Comparison of ENCODE assay signal across 9 cellular contexts in genomic region chr1:190373705-190374336, GRCh38.
DNase-seq lines count a peak whose midpoint lies in the region; ATAC-seq, FAIRE-seq and TF ChIP-seq lines count a peak whose summit lies in the region.
"Had no signal": no experiment of that assay in that cellular context is flagged by ENCODE, and none has a peak within 500 bp of the region (broad histone marks: within the 10 kb centered on the region; RNA-seq: fewer than 3 reads in every experiment).

No MANE protein-coding gene starts in this region.

- H3K9me3 Mint-ChIP-seq in astrocyte (ENCODE audit: unreplicated experiment): no peaks in the 10 kb centered on the region
- no peaks in the 10 kb centered on the region for H3K9me3 Mint-ChIP-seq in neural progenitor cell
- H3K9me3 Mint-ChIP-seq in immature natural killer cell: peaks cover 8 to 23% (median 13%) of the 10 kb centered on the region in 6 donors

- H3K79me2 ChIP-seq in astrocyte (ENCODE audit: insufficient read depth, low read length) (no peaks in the 10 kb centered on the region), neural progenitor cell (ENCODE audit: low read depth) (no peaks in the 10 kb centered on the region)

- no peak for FAIRE-seq in astrocyte (lab: Jason Lieb, UNC)

- H3K4me1 Mint-ChIP-seq in astrocyte (ENCODE audit: low read depth, unreplicated experiment) (no peaks in the 10 kb centered on the region), neural progenitor cell (no peaks in the 10 kb centered on the region), immature natural killer cell (no peaks in the 10 kb centered on the region)

- DNase-seq in HT1080 (ENCODE audit: low read depth) (peak; percentile 19), astrocyte (ENCODE audit: low read depth) (peak; percentile 6), neural progenitor cell (ENCODE audit: low spot score) (peak; percentile 57), immature natural killer cell (no peak), retina (no peak)
- DNase-seq in activated CD4-positive, alpha-beta T cell treated with anti-CD3 and anti-CD28 coated beads, Interleukin-2, amount 50 U/mL, for 48 hours: no peak

- no peak overlapping the region for H3K27ac ChIP-seq in 22Rv1
- H3K27ac ChIP-seq in astrocyte (ENCODE audit: low read depth, low read length): no peak overlapping the region
- no peak overlapping the region for H3K27ac ChIP-seq in neural progenitor cell
- H3K27ac ChIP-seq: BLaER1 treated with 17β-estradiol and CSF1 and Interleukin-3, amounts not matched to agents 10 nM and 100 nM had no signal

- no peak overlapping the region for H3K4me3 ChIP-seq in astrocyte (ENCODE audit: insufficient read depth, low read depth, low read length)
- no peak overlapping the region for H3K4me3 ChIP-seq in neural progenitor cell
- H3K4me3 ChIP-seq: BLaER1 treated with 17β-estradiol and CSF1 and Interleukin-3, amounts not matched to agents 10 nM and 100 nM had no signal

- H3K36me3 ChIP-seq in astrocyte (ENCODE audit: insufficient read depth, low read length) (no peaks in the 10 kb centered on the region), neural progenitor cell (no peaks in the 10 kb centered on the region)
- H3K36me3 ChIP-seq: BLaER1 treated with 17β-estradiol and CSF1 and Interleukin-3, amounts not matched to agents 10 nM and 100 nM had no signal

- no peaks in the 10 kb centered on the region for H3F3A ChIP-seq in neural progenitor cell (ENCODE audit: low read depth)

- H3K4me2 ChIP-seq in astrocyte (ENCODE audit: low read length) (no peak overlapping the region), neural progenitor cell (no peak overlapping the region)
- H3K4me2 ChIP-seq: BLaER1 treated with 17β-estradiol and CSF1 and Interleukin-3, amounts not matched to agents 10 nM and 100 nM had no signal

- H3K4me1 ChIP-seq in astrocyte (ENCODE audit: insufficient read depth, low read length) (no peaks in the 10 kb centered on the region), neural progenitor cell (no peaks in the 10 kb centered on the region)

- H3K9ac ChIP-seq in astrocyte (ENCODE audit: low read length) (no peak overlapping the region), neural progenitor cell (no peak overlapping the region)
- H3K9ac ChIP-seq: BLaER1 treated with 17β-estradiol and CSF1 and Interleukin-3, amounts not matched to agents 10 nM and 100 nM had no signal

- TF ChIP-seq CTCF in 22Rv1 (IDR thresholded peaks at IDR 0.05) (peak; percentile 88), astrocyte (IDR thresholded peaks at IDR 0.05; ENCODE audit: insufficient read depth, low read depth, low read length) (peak; percentile 39), neural progenitor cell (IDR thresholded peaks at IDR 0.05) (peak; percentile 78)

- no peaks in the 10 kb centered on the region for H3K27me3 ChIP-seq in astrocyte (ENCODE audit: insufficient read depth, low read length)
- H3K27me3 ChIP-seq in neural progenitor cell: no peaks in the 10 kb centered on the region

- H3K36me3 Mint-ChIP-seq in astrocyte (ENCODE audit: low read depth, unreplicated experiment) (no peaks in the 10 kb centered on the region), neural progenitor cell (no peaks in the 10 kb centered on the region), immature natural killer cell (no peaks in the 10 kb centered on the region)

- H3K9me3 ChIP-seq in astrocyte (ENCODE audit: insufficient read depth, low read depth, low read length): no peaks in the 10 kb centered on the region
- H3K9me3 ChIP-seq in neural progenitor cell (ENCODE audit: low read depth): no peaks in the 10 kb centered on the region
- H3K9me3 ChIP-seq: BLaER1 treated with 17β-estradiol and CSF1 and Interleukin-3, amounts not matched to agents 10 nM and 100 nM had no signal

- ATAC-seq in GM21360 (IDR thresholded peaks at IDR 0.05; ENCODE audit: unreplicated experiment): peak; percentile 77

- no peak overlapping the region for H3K4me3 Mint-ChIP-seq in astrocyte (ENCODE audit: unreplicated experiment)
- no peak overlapping the region for H3K4me3 Mint-ChIP-seq in neural progenitor cell
- H3K4me3 Mint-ChIP-seq in immature natural killer cell: no peak overlapping the region

- H2AFZ ChIP-seq in astrocyte (ENCODE audit: low read depth, low read length) (no peak overlapping the region), neural progenitor cell (replicated peaks) (no peak overlapping the region)

- no peaks in the 10 kb centered on the region for H3K27me3 Mint-ChIP-seq in astrocyte (ENCODE audit: low read depth, unreplicated experiment)
- H3K27me3 Mint-ChIP-seq in neural progenitor cell (ENCODE audit: insufficient read depth, low read depth): no peaks in the 10 kb centered on the region
- H3K27me3 Mint-ChIP-seq in immature natural killer cell (ENCODE audit: low read depth in 3 of 3): no peaks in the 10 kb centered on the region

- H3K27ac Mint-ChIP-seq in astrocyte (ENCODE audit: unreplicated experiment) (no peak overlapping the region), neural progenitor cell (no peak overlapping the region), immature natural killer cell (no peak overlapping the region)

- H4K20me1 ChIP-seq in astrocyte (ENCODE audit: insufficient read depth, low read length) (no peaks in the 10 kb centered on the region), neural progenitor cell (ENCODE audit: low read depth) (no peaks in the 10 kb centered on the region)
- H4K20me1 ChIP-seq: BLaER1 treated with 17β-estradiol and CSF1 and Interleukin-3, amounts not matched to agents 10 nM and 100 nM had no signal

Comparison
In these comparisons a context has a peak if more than half of its experiments do, and no peak if none do; other contexts are left out.
1. DNase-seq: peak in HT1080 (single experiment), astrocyte (single experiment) and neural progenitor cell (single experiment); none in immature natural killer cell (0 of 3), retina (single experiment) and activated CD4-positive, alpha-beta T cell treated with anti-CD3 and anti-CD28 coated beads, Interleukin-2, amount 50 U/mL, for 48 hours (0 of 2).
2. Peak in every context shown above with its lines, with median percentiles within 50 percentile points of each other: CTCF ChIP-seq.